Comparison of ENCODE assay signal across 16 cellular contexts in genomic region chr12:115251727-115252126, GRCh38.
DNase-seq lines count a peak whose midpoint lies in the region; ATAC-seq and TF ChIP-seq lines count a peak whose summit lies in the region.
"Had no signal": no experiment of that assay in that cellular context is flagged by ENCODE, and none has a peak within 500 bp of the region (broad histone marks: within the 10 kb centered on the region; RNA-seq: fewer than 3 reads in every experiment).

No MANE protein-coding gene starts in this region.

- H3K4me2 ChIP-seq in HCT116 (ENCODE audit: low read length) (no peak overlapping the region), MM.1S (ENCODE audit: low read depth, low read length) (no peak overlapping the region)
- H3K4me2 ChIP-seq: PC-9 had no signal

- intact Hi-C loops in HCT116 (cut with micrococcal nuclease): no loop called here
- intact Hi-C loops in gastrocnemius medialis (cut with DNase I; ENCODE audit: low total_unique reads): no loop called here

- TF ChIP-seq CTCF in HCT116 (IDR thresholded peaks at IDR 0.05 in 2 of 3, conservative IDR thresholded peaks at IDR 0.05 in 1 of 3; ENCODE audit: borderline replicate concordance in 1 of 3, insufficient read depth in 1 of 3, low read depth in 2 of 3, low read length in 2 of 3) (no peak), RWPE2 (IDR thresholded peaks at IDR 0.05; ENCODE audit: poor library complexity, severe bottlenecking) (no peak), gastrocnemius medialis (IDR thresholded peaks at IDR 0.05 in 4 of 5, conservative IDR thresholded peaks at IDR 0.05 in 1 of 5) (no peak), MM.1S (IDR thresholded peaks at IDR 0.05; ENCODE audit: low read length) (no peak)

- no peak overlapping the region for H2AFZ ChIP-seq in HCT116 (ENCODE audit: low read depth, low read length, poor library complexity, severe bottlenecking)
- no peak overlapping the region for H2AFZ ChIP-seq in MM.1S (ENCODE audit: low read length)
- H2AFZ ChIP-seq: PC-9 had no signal

- H3K4me1 ChIP-seq in HCT116 (ENCODE audit: control insufficient read depth in 1 of 2, insufficient read depth in 2 of 2, low read length in 2 of 2) (no peaks in the 10 kb centered on the region), RWPE2 (ENCODE audit: insufficient read depth, poor library complexity, severe bottlenecking) (peaks cover under 1% of the 10 kb centered on the region), gastrocnemius medialis (no peaks in the 10 kb centered on the region), MM.1S (ENCODE audit: low read length) (no peaks in the 10 kb centered on the region)

- no peak overlapping the region for H3K9ac ChIP-seq in HCT116 (ENCODE audit: low read length)
- H3K9ac ChIP-seq in MM.1S (ENCODE audit: low read length): no peak overlapping the region

- H3K4me3 Mint-ChIP-seq in immature natural killer cell: no peak overlapping the region
- H3K4me3 Mint-ChIP-seq in stimulated activated memory B cell treated with anti-CD40 and anti-IgM and Interleukin-4, amounts not matched to agents 10 μg/mL and 1 μg/mL and 100 μg/mL, for 72 hours: no peak overlapping the region

- no peak overlapping the region for H3K27ac Mint-ChIP-seq in immature natural killer cell
- H3K27ac Mint-ChIP-seq in stimulated activated memory B cell treated with anti-CD40 and anti-IgM and Interleukin-4, amounts not matched to agents 10 μg/mL and 1 μg/mL and 100 μg/mL, for 72 hours: no peak overlapping the region

- H3F3A ChIP-seq in MM.1S (ENCODE audit: insufficient read depth, low read length): no peaks in the 10 kb centered on the region

- H3K79me2 ChIP-seq in HCT116 (ENCODE audit: insufficient read depth, low read length): no peaks in the 10 kb centered on the region
- no peaks in the 10 kb centered on the region for H3K79me2 ChIP-seq in MM.1S (ENCODE audit: low read length)

- DNase-seq in ACHN (peak; percentile 16), HCT116 (ENCODE audit: low read depth, low spot score) (no peak), RWPE2 (ENCODE audit: low spot score) (no peak), glomerular visceral epithelial cell (ENCODE audit: extremely low spot score) (peak; percentile 21), gastrocnemius medialis (no peak), immature natural killer cell (no peak), MM.1S (no peak)
- DNase-seq: AML-193, COR-L47, NCI-H1417 treated with DMSO at 0.1 percent for 48 hours, NCI-H2029 treated with DMSO at 0.1 percent for 48 hours, NCI-H510A treated with DMSO at 0.1 percent for 48 hours, NCI-H82, PC-9 had no signal

- no TSS peak for BruUV-seq in HCT116 (replicated peaks; lab: Mats Ljungman, UMichigan)

- POLR2A ChIA-PET in HCT116 (lab: Charles Lee): no interaction called here

- H3K27me3 ChIP-seq in HCT116 (ENCODE audit: insufficient read depth, low read length): 0 out of 2 replicates have a peak, but pooled peaks cover 8% of the 10 kb centered on the region
- no peaks in the 10 kb centered on the region for H3K27me3 ChIP-seq in RWPE2 (ENCODE audit: insufficient read depth, poor library complexity, severe bottlenecking)
- no peaks in the 10 kb centered on the region for H3K27me3 ChIP-seq in gastrocnemius medialis
- H3K27me3 ChIP-seq in MM.1S (replicated peaks; ENCODE audit: insufficient read depth, low read length): no peaks in the 10 kb centered on the region

- CTCF ChIA-PET in HCT116 (lab: Charles Lee): no interaction called here

- peaks cover 0 to 3% (median 2%) of the 10 kb centered on the region in 3 donors for H3K27me3 Mint-ChIP-seq in immature natural killer cell (ENCODE audit: low read depth in 3 of 3)
- no peaks in the 10 kb centered on the region for H3K27me3 Mint-ChIP-seq in stimulated activated memory B cell treated with anti-CD40 and anti-IgM and Interleukin-4, amounts not matched to agents 10 μg/mL and 1 μg/mL and 100 μg/mL, for 72 hours

- in situ Hi-C loops in ACHN (cut with HindIII; ENCODE audit: low pct_ligation_motif_present, low pct_unique_long_range_greater_than_20kb, low sequenced_read_pairs) (no loop called here), gastrocnemius medialis (cut with MboI; ENCODE audit: low sequenced_read_pairs in 4 of 4) (no loop called here)

- H3K9me2 ChIP-seq in HCT116 (ENCODE audit: insufficient read depth) (no peaks in the 10 kb centered on the region), MM.1S (replicated peaks; ENCODE audit: insufficient read depth, low read length) (no peaks in the 10 kb centered on the region)

- TF ChIP-seq RAD21 in HCT116 (IDR thresholded peaks at IDR 0.05; ENCODE audit: low read depth): no peak

- H3K27ac ChIP-seq in HCT116 (ENCODE audit: low read depth, low read length): no peak overlapping the region
- H3K27ac ChIP-seq in RWPE2 (ENCODE audit: poor library complexity, severe bottlenecking): no peak overlapping the region
- no peak overlapping the region for H3K27ac ChIP-seq in gastrocnemius medialis
- no peak overlapping the region for H3K27ac ChIP-seq in MM.1S (ENCODE audit: low read length)
- H3K27ac ChIP-seq: PC-9 had no signal

- TF ChIP-seq POLR2A in HCT116 (IDR thresholded peaks at IDR 0.05; ENCODE audit: borderline replicate concordance, extremely low read depth, insufficient read depth, insufficient read length): no peak
- no peak for TF ChIP-seq POLR2A in gastrocnemius medialis (IDR thresholded peaks at IDR 0.05)

- RAD21 ChIA-PET in HCT116 (lab: Charles Lee; ENCODE audit: low non-redundant PET in 1 of 2, low total read pairs in 2 of 2, uncharacterized antibody in 2 of 2, unreplicated experiment in 2 of 2): no interaction called here

- ATAC-seq in HCT116: 0 out of 2 replicates have a peak, but pooled peaks have one; percentile 20
- peak; percentile 38; the same call in 1 of the 3 replicates for ATAC-seq in RWPE2 (ENCODE audit: low read depth)
- ATAC-seq in gastrocnemius medialis: no peak
- ATAC-seq in stimulated activated memory B cell treated with anti-CD40 and anti-IgM and Interleukin-4, amounts not matched to agents 10 μg/mL and 1 μg/mL and 100 μg/mL, for 72 hours: no peak
- ATAC-seq: Right ventricle myocardium inferior had no signal

- H3K4me3 ChIP-seq in HCT116 (replicated peaks in 1 of 2; ENCODE audit: low read depth in 1 of 2, low read length in 2 of 2) (no peak overlapping the region), RWPE2 (ENCODE audit: severe bottlenecking) (no peak overlapping the region), gastrocnemius medialis (no peak overlapping the region), MM.1S (ENCODE audit: low read length) (no peak overlapping the region)
- H3K4me3 ChIP-seq: PC-9 had no signal

- H3K36me3 ChIP-seq in HCT116 (ENCODE audit: control insufficient read depth in 1 of 2, insufficient read depth in 2 of 2, low read length in 2 of 2) (no peaks in the 10 kb centered on the region), RWPE2 (ENCODE audit: low read depth) (no peaks in the 10 kb centered on the region), gastrocnemius medialis (no peaks in the 10 kb centered on the region), MM.1S (replicated peaks; ENCODE audit: insufficient read depth, low read length) (no peaks in the 10 kb centered on the region)

- peaks cover 0 to 14% (median 3%) of the 10 kb centered on the region in 6 donors for H3K9me3 Mint-ChIP-seq in immature natural killer cell
- H3K9me3 Mint-ChIP-seq in stimulated activated memory B cell treated with anti-CD40 and anti-IgM and Interleukin-4, amounts not matched to agents 10 μg/mL and 1 μg/mL and 100 μg/mL, for 72 hours: peaks cover 12% of the 10 kb centered on the region

- no peaks in the 10 kb centered on the region for H3K4me1 Mint-ChIP-seq in immature natural killer cell
- no peaks in the 10 kb centered on the region for H3K4me1 Mint-ChIP-seq in stimulated activated memory B cell treated with anti-CD40 and anti-IgM and Interleukin-4, amounts not matched to agents 10 μg/mL and 1 μg/mL and 100 μg/mL, for 72 hours

- no peaks in the 10 kb centered on the region for H3K36me3 Mint-ChIP-seq in immature natural killer cell
- H3K36me3 Mint-ChIP-seq in stimulated activated memory B cell treated with anti-CD40 and anti-IgM and Interleukin-4, amounts not matched to agents 10 μg/mL and 1 μg/mL and 100 μg/mL, for 72 hours: no peaks in the 10 kb centered on the region

- H3K9me3 ChIP-seq in HCT116 (ENCODE audit: control insufficient read depth in 1 of 2, insufficient read depth in 1 of 2, low read depth in 1 of 2, low read length in 2 of 2): no peaks in the 10 kb centered on the region
- no peaks in the 10 kb centered on the region for H3K9me3 ChIP-seq in RWPE2 (ENCODE audit: severe bottlenecking)
- H3K9me3 ChIP-seq in gastrocnemius medialis: no peaks in the 10 kb centered on the region
- no peaks in the 10 kb centered on the region for H3K9me3 ChIP-seq in MM.1S (replicated peaks; ENCODE audit: insufficient read depth, low read length)

- no peaks in the 10 kb centered on the region for H4K20me1 ChIP-seq in HCT116 (ENCODE audit: insufficient read depth)
- H4K20me1 ChIP-seq in MM.1S (ENCODE audit: insufficient read depth, low read length): no peaks in the 10 kb centered on the region

TF ChIP-seq in HCT116, 20 proteins besides CTCF, POLR2A, EP300 and RAD21:
- TF ChIP-seq EGR1 (IDR thresholded peaks at IDR 0.05; ENCODE audit: low read depth) (no peak), JUND (IDR thresholded peaks at IDR 0.05) (no peak), ZFX (IDR thresholded peaks at IDR 0.05) (no peak), ZBTB33 (IDR thresholded peaks at IDR 0.05; ENCODE audit: extremely low read depth, insufficient replicate concordance, low read length) (no peak), ELF1 (IDR thresholded peaks at IDR 0.05; ENCODE audit: borderline replicate concordance, low read depth) (no peak), SIN3A (IDR thresholded peaks at IDR 0.05; ENCODE audit: low read depth) (no peak), EZH2phosphoT487 (IDR thresholded peaks at IDR 0.05; ENCODE audit: borderline replicate concordance) (no peak), YY1 (IDR thresholded peaks at IDR 0.05; ENCODE audit: extremely low read depth, insufficient replicate concordance, low read depth, low read length) (no peak), SRF (IDR thresholded peaks at IDR 0.05; ENCODE audit: low read depth) (no peak)

Comparison
In these comparisons a context has a peak if more than half of its experiments do, and no peak if none do; other contexts are left out.
1. DNase-seq: peak in ACHN (single experiment) and glomerular visceral epithelial cell (single experiment); none in HCT116 (single experiment), RWPE2 (single experiment), gastrocnemius medialis (0 of 2), immature natural killer cell (0 of 3) and MM.1S (single experiment).
2. ATAC-seq: peak in HCT116 (single experiment) and RWPE2 (single experiment); none in gastrocnemius medialis (0 of 2) and stimulated activated memory B cell treated with anti-CD40 and anti-IgM and Interleukin-4, amounts not matched to agents 10 μg/mL and 1 μg/mL and 100 μg/mL, for 72 hours (single experiment).